14 cellular contexts compared by ENCODE assay signal in genomic region chr11:73175551-73176144, GRCh38. TPM values are rescaled to one million over a fixed set of nuclear protein-coding genes. Genes with fewer than 3 reads are reported as not detected.
DNase-seq lines count a peak whose midpoint lies in the region; ATAC-seq and TF ChIP-seq lines count a peak whose summit lies in the region.
"Had no signal": no experiment of that assay in that cellular context is flagged by ENCODE, and none has a peak within 500 bp of the region (broad histone marks: within the 10 kb centered on the region; RNA-seq: fewer than 3 reads in every experiment).

No MANE protein-coding gene starts in this region.

- H3K9me2 ChIP-seq in SU-DHL-6 (replicated peaks; ENCODE audit: insufficient read depth, low read length): no peaks in the 10 kb centered on the region

- ATAC-seq in right cardiac atrium: no peak
- ATAC-seq in HG03045 (IDR thresholded peaks at IDR 0.05; ENCODE audit: unreplicated experiment): no peak
- no peak for ATAC-seq in activated CD4-positive, CD25-positive, alpha-beta regulatory T cell treated with anti-CD3 and anti-CD28 coated beads, Interleukin-2, amount 50 U/mL, for 24 hours

- H2AFZ ChIP-seq in SU-DHL-6 (ENCODE audit: low read depth, low read length, severe bottlenecking): no peak overlapping the region
- no peak overlapping the region for H2AFZ ChIP-seq in parathyroid adenoma

- no peaks in the 10 kb centered on the region for H3K27me3 ChIP-seq in BLaER1 treated with 17β-estradiol and CSF1 and Interleukin-3, amounts not matched to agents 10 nM and 100 nM
- H3K27me3 ChIP-seq in SU-DHL-6 (ENCODE audit: low read length): no peaks in the 10 kb centered on the region
- no peaks in the 10 kb centered on the region for H3K27me3 ChIP-seq in right cardiac atrium (ENCODE audit: control insufficient read depth, insufficient read depth)
- H3K27me3 ChIP-seq in parathyroid adenoma (ENCODE audit: control insufficient read depth, insufficient read depth, low read length): no peaks in the 10 kb centered on the region
- H3K27me3 ChIP-seq: MG63 had no signal

- H3K4me2 ChIP-seq in BLaER1 treated with 17β-estradiol and CSF1 and Interleukin-3, amounts not matched to agents 10 nM and 100 nM: peak overlapping the region; percentile 0 to 81 (median 40); a peak in 15 of 22 replicates
- H3K4me2 ChIP-seq in SU-DHL-6 (ENCODE audit: low read depth, low read length, poor library complexity, severe bottlenecking) (no peak overlapping the region), parathyroid adenoma (ENCODE audit: low read length) (no peak overlapping the region)

- H3K27ac ChIP-seq in BLaER1 treated with 17β-estradiol and CSF1 and Interleukin-3, amounts not matched to agents 10 nM and 100 nM: no peak overlapping the region; a peak in 1 of 22 replicates
- H3K27ac ChIP-seq in SU-DHL-6 (ENCODE audit: low read depth, low read length): no peak overlapping the region
- peak overlapping the region; percentile 87 for H3K27ac ChIP-seq in right cardiac atrium (ENCODE audit: low read length)
- peak overlapping the region; percentile 29 for H3K27ac ChIP-seq in parathyroid adenoma

- no peak for TF ChIP-seq CTCF in SU-DHL-6 (IDR thresholded peaks at IDR 0.05; ENCODE audit: insufficient read depth, low read length, poor library complexity, severe bottlenecking)
- TF ChIP-seq CTCF in parathyroid adenoma (IDR thresholded peaks at IDR 0.05): no peak

- no peak overlapping the region for H3K9ac ChIP-seq in BLaER1 treated with 17β-estradiol and CSF1 and Interleukin-3, amounts not matched to agents 10 nM and 100 nM
- H3K9ac ChIP-seq in SU-DHL-6 (ENCODE audit: low read length) (peak overlapping the region; percentile 24; the same call in 1 of the 2 replicates), parathyroid adenoma (no peak overlapping the region)

- intact Hi-C loops in right cardiac atrium (cut with DNase I): loop anchor here (5.0 to 10.0 kb wide), 4 partner anchors 33 to 451 kb away; partner anchors contain the start of gene FCHSD2 (in 3 of the 4)

- 61% methylated on average over 5 of the region's 5 CpGs for WGBS in right cardiac atrium

- no peaks in the 10 kb centered on the region for H4K20me1 ChIP-seq in BLaER1 treated with 17β-estradiol and CSF1 and Interleukin-3, amounts not matched to agents 10 nM and 100 nM
- H4K20me1 ChIP-seq in SU-DHL-6 (ENCODE audit: low read depth, low read length): no peaks in the 10 kb centered on the region

- H3K36me3 ChIP-seq in BLaER1 treated with 17β-estradiol and CSF1 and Interleukin-3, amounts not matched to agents 10 nM and 100 nM: no peaks in the 10 kb centered on the region
- H3K36me3 ChIP-seq in SU-DHL-6 (ENCODE audit: low read length): no peaks in the 10 kb centered on the region
- no peaks in the 10 kb centered on the region for H3K36me3 ChIP-seq in parathyroid adenoma (ENCODE audit: control insufficient read depth, insufficient read depth, low read length)
- H3K36me3 ChIP-seq: MG63 had no signal

- no peak for DNase-seq in right cardiac atrium
- DNase-seq in activated gamma-delta T cell treated with Interleukin-2 at 50 U/mL for 16 hours: no peak
- no peak for DNase-seq in stimulated activated CD4-positive, alpha-beta T cell treated with anti-CD3 and anti-CD28 coated beads, Interleukin-4, amount 100 ng/mL, for 24 hours
- DNase-seq: activated T-cell treated with anti-CD3 and anti-CD28 coated beads, Interleukin-2, amount 50 U/mL, for 24 hours; MG63; NCI-H1930; T-helper 2 cell had no signal

- no peaks in the 10 kb centered on the region for H3F3A ChIP-seq in SU-DHL-6 (ENCODE audit: insufficient read depth)

- H3K4me1 ChIP-seq in BLaER1 treated with 17β-estradiol and CSF1 and Interleukin-3, amounts not matched to agents 10 nM and 100 nM: peaks cover 41 to 49% (median 45%) of the 10 kb centered on the region in 10 experiments
- H3K4me1 ChIP-seq in right cardiac atrium (ENCODE audit: control insufficient read depth, insufficient read depth, low read length): peaks cover 21% of the 10 kb centered on the region
- H3K4me1 ChIP-seq in parathyroid adenoma: no peaks in the 10 kb centered on the region

- no peaks in the 10 kb centered on the region for H3K79me2 ChIP-seq in SU-DHL-6 (ENCODE audit: insufficient read depth, low read length)
- H3K79me2 ChIP-seq in parathyroid adenoma: no peaks in the 10 kb centered on the region

- no peak overlapping the region for H3K4me3 ChIP-seq in BLaER1 treated with 17β-estradiol and CSF1 and Interleukin-3, amounts not matched to agents 10 nM and 100 nM
- H3K4me3 ChIP-seq in SU-DHL-6 (ENCODE audit: insufficient read depth, low read length, poor library complexity, severe bottlenecking): no peak overlapping the region
- H3K4me3 ChIP-seq in right cardiac atrium (ENCODE audit: low read length): no peak overlapping the region
- H3K4me3 ChIP-seq in parathyroid adenoma (ENCODE audit: low read depth, low read length): no peak overlapping the region
- H3K4me3 ChIP-seq: MG63 had no signal

- H3K9me3 ChIP-seq in BLaER1 treated with 17β-estradiol and CSF1 and Interleukin-3, amounts not matched to agents 10 nM and 100 nM (replicated peaks in 1 of 11): no peaks in the 10 kb centered on the region
- H3K9me3 ChIP-seq in SU-DHL-6 (ENCODE audit: insufficient read depth, low read length) (no peaks in the 10 kb centered on the region), right cardiac atrium (ENCODE audit: control insufficient read depth, low read length) (no peaks in the 10 kb centered on the region), parathyroid adenoma (ENCODE audit: control insufficient read depth, low read length) (no peaks in the 10 kb centered on the region)
- H3K9me3 ChIP-seq: Caco-2, MG63 had no signal

RNA-seq across cellular contexts. Expression of gene FCHSD2, which starts 33.5 kb away (rescaled TPM):
- 10 to 100 TPM; 35.4 to 54.1 (median 39.3) TPM for total RNA-seq in right cardiac atrium
- polyA plus RNA-seq in right cardiac atrium: 12.6 TPM

RNA-seq across cellular contexts. Expression of gene P2RY2, which starts 42.4 kb away (rescaled TPM):
- total RNA-seq in right cardiac atrium: 10 to 100 TPM in 1 of 4 donors, 1 to 10 TPM in 3; 5.5 to 15.1 (median 9.2) TPM
- 5.4 TPM for polyA plus RNA-seq in right cardiac atrium
- total RNA-seq: frontal cortex had no signal

Comparison
In these comparisons a context has a peak if more than half of its experiments do, and no peak if none do; other contexts are left out.
1. H3K27ac ChIP-seq: peak in right cardiac atrium (single experiment) and parathyroid adenoma (single experiment); none in BLaER1 treated with 17β-estradiol and CSF1 and Interleukin-3, amounts not matched to agents 10 nM and 100 nM (0 of 11) and SU-DHL-6 (single experiment).
2. H3K4me2 ChIP-seq: peak in BLaER1 treated with 17β-estradiol and CSF1 and Interleukin-3, amounts not matched to agents 10 nM and 100 nM (11 of 11); none in SU-DHL-6 (single experiment) and parathyroid adenoma (single experiment).